29 cellular contexts compared by ENCODE assay signal in the genomic region with DNA sequence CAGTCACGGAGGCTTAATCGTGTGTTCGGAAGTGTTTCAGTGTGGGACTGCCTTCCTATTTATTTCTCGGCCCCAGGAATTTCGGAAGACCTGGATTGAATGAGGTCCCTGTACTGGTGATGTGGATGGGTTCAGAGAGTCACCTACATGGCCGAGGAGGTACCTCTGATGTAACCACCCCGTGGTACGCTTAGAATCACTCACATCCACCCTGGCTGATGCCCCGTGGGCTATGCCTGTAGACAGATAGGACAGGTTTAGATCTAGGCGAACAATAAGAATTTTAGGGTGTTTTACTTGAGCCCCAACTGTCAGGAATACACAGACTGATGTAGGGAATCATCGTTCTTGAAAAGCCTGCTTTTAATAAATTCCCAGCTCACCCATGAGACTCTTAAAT. TPM values are rescaled to one million over a fixed set of nuclear protein-coding genes. Genes with fewer than 3 reads are reported as not detected.
"Had no signal": no experiment of that assay in that cellular context is flagged by ENCODE, and none has a peak within 500 bp of the region (broad histone marks: within the 10 kb centered on the region; RNA-seq: fewer than 3 reads in every experiment).

No MANE protein-coding gene starts in this region.

- H3K4me3 ChIP-seq: esophagus muscularis mucosa, gastrocnemius medialis, heart right ventricle, left ventricle myocardium inferior, lower lobe of right lung, right atrium auricular region, sigmoid colon, skin epidermis, stomach, thyroid gland, upper lobe of left lung, uterus had no signal

- DNase-seq: cortex of kidney; effector memory CD4-positive, alpha-beta T cell; gastrocnemius medialis; heart right ventricle; islet precursor cell; left ventricle myocardium inferior; lower lobe of right lung; natural killer cell; sigmoid colon; stimulated activated CD4-positive, alpha-beta T cell treated with anti-CD3 and anti-CD28 coated beads, Interleukin-2, amount 100 ng/mL, for 24 hours; stimulated activated CD4-positive, alpha-beta T cell treated with anti-CD3 and anti-CD28 coated beads, Interleukin-4, amount 100 ng/mL, for 4 hours; stimulated activated naive CD4-positive, alpha-beta T cell; stomach; substantia nigra; thyroid gland; uterus had no signal

- H3K36me3 Mint-ChIP-seq: memory B cell, mesothelial cell of epicardium, natural killer cell had no signal

- H3K9me3 ChIP-seq: esophagus muscularis mucosa, gastrocnemius medialis, heart right ventricle, left ventricle myocardium inferior, lower lobe of right lung, right atrium auricular region, sigmoid colon, stomach, thyroid gland, upper lobe of left lung, uterus had no signal

- H3K4me3 Mint-ChIP-seq: memory B cell, natural killer cell had no signal

- H3K27ac Mint-ChIP-seq: memory B cell, mesothelial cell of epicardium, natural killer cell had no signal

- H3K27ac ChIP-seq: epithelial cell of prostate, esophagus muscularis mucosa, gastrocnemius medialis, heart right ventricle, left ventricle myocardium inferior, lower lobe of right lung, right atrium auricular region, sigmoid colon, skin epidermis, stomach, thyroid gland, upper lobe of left lung, uterus had no signal

- ATAC-seq: gastrocnemius medialis, heart right ventricle, lower lobe of right lung, natural killer cell had no signal

- H3K4me1 Mint-ChIP-seq: memory B cell, natural killer cell had no signal

- H3K36me3 ChIP-seq: esophagus muscularis mucosa, gastrocnemius medialis, heart right ventricle, left ventricle myocardium inferior, lower lobe of right lung, right atrium auricular region, sigmoid colon, stomach, thyroid gland, upper lobe of left lung, uterus had no signal

RNA-seq across cellular contexts. Expression of a gene that starts 2.0 kb away (rescaled TPM):
- total RNA-seq: chondrocyte, esophagus muscularis mucosa, fibroblast of villous mesenchyme, gastrocnemius medialis, heart right ventricle, left ventricle myocardium inferior, lower lobe of right lung, mucosa of gallbladder, myocyte, natural killer cell, osteocyte, posterior vena cava, right atrium auricular region, sigmoid colon, thyroid gland, upper lobe of left lung had no signal
- polyA plus RNA-seq: sigmoid colon had no signal
